8 cellular contexts compared by ENCODE assay signal in genomic region chr15:88243895-88244787, GRCh38. TPM values are rescaled to one million over a fixed set of nuclear protein-coding genes. Genes with fewer than 3 reads are reported as not detected.
DNase-seq lines count a peak whose midpoint lies in the region; ATAC-seq and TF ChIP-seq lines count a peak whose summit lies in the region.

No MANE protein-coding gene starts in this region.

- in situ Hi-C loops in gastrocnemius medialis (cut with MboI; ENCODE audit: low sequenced_read_pairs in 4 of 4) = loop anchor here in 1 of 4 donors (25.0 kb wide), 2 partner anchors 432 to 582 kb away; no protein-coding TSS in a partner anchor

- H3K36me3 Mint-ChIP-seq in immature natural killer cell = no peaks in the 10 kb centered on the region

- H3K4me1 ChIP-seq in cardiac muscle cell (ENCODE audit: low read depth) (peaks cover 3% of the 10 kb centered on the region), Peyer's patch (peaks cover 0 to 3% (median 0%) of the 10 kb centered on the region in 4 donors), esophagus muscularis mucosa (peaks cover 7 to 23% (median 11%) of the 10 kb centered on the region in 4 donors), gastrocnemius medialis (peaks cover 4 to 6% of the 10 kb centered on the region in 2 donors)

- H3K9me3 Mint-ChIP-seq in immature natural killer cell = no peaks in the 10 kb centered on the region

- peaks cover 6% of the 10 kb centered on the region for H3K27me3 ChIP-seq in cardiac muscle cell
- H3K27me3 ChIP-seq in Peyer's patch = no peaks in the 10 kb centered on the region
- H3K27me3 ChIP-seq in esophagus muscularis mucosa = peaks cover 0 to 17% (median 0%) of the 10 kb centered on the region in 4 donors
- no peaks in the 10 kb centered on the region for H3K27me3 ChIP-seq in gastrocnemius medialis

- no peak overlapping the region for H3K4me3 Mint-ChIP-seq in immature natural killer cell

- no peaks in the 10 kb centered on the region for H3K9me3 ChIP-seq in cardiac muscle cell (ENCODE audit: low read depth)
- no peaks in the 10 kb centered on the region for H3K9me3 ChIP-seq in Peyer's patch
- no peaks in the 10 kb centered on the region for H3K9me3 ChIP-seq in esophagus muscularis mucosa
- H3K9me3 ChIP-seq in gastrocnemius medialis = no peaks in the 10 kb centered on the region

- no peak for TF ChIP-seq EP300 in esophagus muscularis mucosa (IDR thresholded peaks at IDR 0.05)

- intact Hi-C loops in cardiac septum (cut with DNase I) = loop anchor here (10.0 kb wide), 2 partner anchors 639 to 1619 kb away; no protein-coding TSS in a partner anchor
- intact Hi-C loops in esophagus muscularis mucosa (cut with DNase I) = no loop called here
- intact Hi-C loops in gastrocnemius medialis (cut with DNase I; ENCODE audit: low total_unique reads) = loop anchor here (10.0 kb wide), 2 partner anchors 569 to 1329 kb away; no protein-coding TSS in a partner anchor
- intact Hi-C loops in posterior cingulate gyrus (cut with DNase I) = no loop called here

- H3K27ac ChIP-seq in cardiac muscle cell (no peak overlapping the region), Peyer's patch (no peak overlapping the region), esophagus muscularis mucosa (replicated peaks in 1 of 4) (no peak overlapping the region), gastrocnemius medialis (no peak overlapping the region)

- TF ChIP-seq CTCF in cardiac muscle cell (IDR thresholded peaks at IDR 0.05; ENCODE audit: low read depth, low read length) = peak; percentile 78
- TF ChIP-seq CTCF in HFF-Myc (IDR thresholded peaks at IDR 0.05; ENCODE audit: low read depth, low read length, missing control alignments) = peak; percentile 63
- TF ChIP-seq CTCF in Peyer's patch (IDR thresholded peaks at IDR 0.05) = peak in 4 of 6 experiments; percentile 32 to 44 (median 40)
- TF ChIP-seq CTCF in esophagus muscularis mucosa (IDR thresholded peaks at IDR 0.05) = peak; percentile 26 to 52 (median 36)
- TF ChIP-seq CTCF in gastrocnemius medialis (IDR thresholded peaks at IDR 0.05 in 4 of 5, conservative IDR thresholded peaks at IDR 0.05 in 1 of 5) = peak in 4 of 5 experiments; percentile 18 to 45 (median 34)

- ATAC-seq in gastrocnemius medialis = no peak

- peaks cover 4 to 7% of the 10 kb centered on the region in 2 donors for H3K4me1 Mint-ChIP-seq in immature natural killer cell

- H3K4me3 ChIP-seq in cardiac muscle cell (no peak overlapping the region), HFF-Myc (replicated peaks; ENCODE audit: low read depth, low read length) (no peak overlapping the region), Peyer's patch (no peak overlapping the region), esophagus muscularis mucosa (no peak overlapping the region), gastrocnemius medialis (no peak overlapping the region)

- H3K36me3 ChIP-seq in cardiac muscle cell = no peaks in the 10 kb centered on the region
- H3K36me3 ChIP-seq in Peyer's patch = no peaks in the 10 kb centered on the region
- no peaks in the 10 kb centered on the region for H3K36me3 ChIP-seq in esophagus muscularis mucosa
- no peaks in the 10 kb centered on the region for H3K36me3 ChIP-seq in gastrocnemius medialis

- DNase-seq in cardiac muscle cell (ENCODE audit: low read depth in 1 of 2, low spot score in 1 of 2) (peak; percentile 53 to 64), cardiac septum (ENCODE audit: low spot score) (no peak), HFF-Myc (ENCODE audit: extremely low read depth, low read depth) (no peak), Peyer's patch (no peak), esophagus muscularis mucosa (ENCODE audit: extremely low spot score) (no peak), gastrocnemius medialis (no peak), posterior cingulate gyrus (no peak), immature natural killer cell (no peak)

- H3K27me3 Mint-ChIP-seq in immature natural killer cell (ENCODE audit: low read depth in 3 of 3) = peaks cover 1 to 15% (median 3%) of the 10 kb centered on the region in 3 donors

- 65% methylated on average over 2 of the region's 2 CpGs for WGBS in esophagus muscularis mucosa

- TF ChIP-seq POLR2A in Peyer's patch (IDR thresholded peaks at IDR 0.05) = no peak
- TF ChIP-seq POLR2A in esophagus muscularis mucosa (IDR thresholded peaks at IDR 0.05; ENCODE audit: low read depth) = no peak
- TF ChIP-seq POLR2A in gastrocnemius medialis (IDR thresholded peaks at IDR 0.05) = no peak

- H3K27ac Mint-ChIP-seq in immature natural killer cell = no peak overlapping the region

RNA-seq across cellular contexts. Expression of gene NTRK3, which starts 12.4 kb away (rescaled TPM):
- total RNA-seq in cardiac muscle cell (4.4 and 6.2 TPM in 2 replicates), cardiac septum (3.7 TPM), Peyer's patch (1 to 10 TPM in 3 of 4 donors, under 1 TPM in 1; 0.35 to 5.8 (median 3.0) TPM), esophagus muscularis mucosa (1 to 10 TPM; 1.7 to 6.3 (median 3.0) TPM), gastrocnemius medialis (1 to 10 TPM in 1 of 4 donors, under 1 TPM in 3; 0.61 to 2.7 (median 0.77) TPM)
- polyA plus RNA-seq in cardiac muscle cell (3.3 and 7.8 TPM in 2 replicates), immature natural killer cell (not detected)

Comparison
In these comparisons a context has a peak if more than half of its experiments do, and no peak if none do; other contexts are left out.
1. DNase-seq: peak in cardiac muscle cell (2 of 2); none in cardiac septum (single experiment), HFF-Myc (single experiment), Peyer's patch (0 of 3), esophagus muscularis mucosa (single experiment), gastrocnemius medialis (0 of 2), posterior cingulate gyrus (0 of 10) and immature natural killer cell (0 of 3).
2. intact Hi-C loops: an anchor here in cardiac septum (10.0 kb wide) and gastrocnemius medialis (10.0 kb wide); none called in esophagus muscularis mucosa and posterior cingulate gyrus.
3. Peak in every context shown above with its lines, with median percentiles within 50 percentile points of each other: CTCF ChIP-seq.